24 cellular contexts compared by ENCODE assay signal in the genomic region with DNA sequence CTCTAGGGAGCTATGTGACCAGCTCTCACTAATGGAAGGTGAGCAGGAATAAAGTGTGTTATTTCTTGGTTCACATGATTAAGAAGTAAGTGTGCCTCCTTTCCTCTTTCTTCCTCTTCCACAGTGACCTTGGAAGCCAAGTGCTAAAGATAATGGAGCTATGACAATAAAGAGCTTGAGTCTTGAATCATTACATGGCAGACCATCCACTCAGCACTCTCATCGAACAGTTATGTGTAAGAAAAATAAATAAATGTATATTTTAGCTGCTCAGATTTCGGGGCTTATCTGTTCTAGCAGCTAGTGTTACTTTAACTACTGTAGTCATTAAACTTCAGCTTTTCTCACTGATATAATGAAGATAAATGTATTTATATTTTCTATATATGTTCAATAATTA.
"Had no signal": no experiment of that assay in that cellular context is flagged by ENCODE, and none has a peak within 500 bp of the region (broad histone marks: within the 10 kb centered on the region; RNA-seq: fewer than 3 reads in every experiment).

No MANE protein-coding gene starts in this region.

- H3K9me3 ChIP-seq: esophagus squamous epithelium, gastroesophageal sphincter, right atrium auricular region, spleen, tibial nerve had no signal

- H3K4me2 ChIP-seq: hepatocyte had no signal

- H3K4me3 ChIP-seq: esophagus squamous epithelium, gastroesophageal sphincter, hepatocyte, right atrium auricular region, spleen, tibial nerve had no signal

- H2AFZ ChIP-seq: hepatocyte had no signal

- H3K27me3 ChIP-seq: esophagus squamous epithelium, gastroesophageal sphincter, hepatocyte, right atrium auricular region, spleen, tibial nerve had no signal

- H3K27ac ChIP-seq: epithelial cell of prostate, esophagus squamous epithelium, gastroesophageal sphincter, hepatocyte, right atrium auricular region, spleen, tibial nerve had no signal

- H3K36me3 ChIP-seq: esophagus squamous epithelium, gastroesophageal sphincter, right atrium auricular region, spleen, tibial nerve had no signal

- DNase-seq: activated CD4-positive, alpha-beta T cell treated with anti-CD3 and anti-CD28 coated beads for 36 hours; activated CD4-positive, CD25-positive, alpha-beta regulatory T cell; activated CD8-positive, alpha-beta memory T cell treated with anti-CD3 and anti-CD28 coated beads, Interleukin-2, amount 10 ng/mL, durations not matched to agents 7 days and 5 days; activated CD8-positive, alpha-beta T cell treated with anti-CD3 and anti-CD28 coated beads, Interleukin-2, amount 10 ng/mL, durations not matched to agents 7 days and 5 days; activated naive CD8-positive, alpha-beta T cell treated with anti-CD3 and anti-CD28 coated beads, Interleukin-2, amount 50 U/mL, for 24 hours; activated T-cell treated with anti-CD3 and anti-CD28 coated beads, Interleukin-2, amount 50 U/mL, for 48 hours; aorta; dermis blood vessel endothelial cell; effector CD4-positive, alpha-beta T cell; esophagus squamous epithelium; kidney; left colon; mammary epithelial cell; midbrain; naive thymus-derived CD4-positive, alpha-beta T cell; occipital lobe; spleen; stimulated activated naive CD4-positive, alpha-beta T cell treated with Interleukin-2 at 50 U/mL for 16 hours; T-helper 1 cell had no signal

- H3K4me1 ChIP-seq: esophagus squamous epithelium, gastroesophageal sphincter, right atrium auricular region, spleen, tibial nerve had no signal

- H3K79me2 ChIP-seq: hepatocyte had no signal
